In genomic region chr3:168096210-168096795, GRCh38 we compare ENCODE assay signal across 8 cellular contexts. TPM values are rescaled to one million over a fixed set of nuclear protein-coding genes. Genes with fewer than 3 reads are reported as not detected.
DNase-seq lines count a peak whose midpoint lies in the region; ATAC-seq, FAIRE-seq and TF ChIP-seq lines count a peak whose summit lies in the region.

No MANE protein-coding gene starts in this region.

- H3K4me3 Mint-ChIP-seq in T-cell = peak overlapping the region; percentile 76 to 84 (median 76)
- peak overlapping the region; percentile 75 to 85 for H3K4me3 Mint-ChIP-seq in effector memory CD8-positive, alpha-beta T cell

- peak overlapping the region; percentile 45 to 90 (median 82) for H3K9ac ChIP-seq in subcutaneous abdominal adipose tissue (ENCODE audit: low read length in 5 of 5)

- H3K36me3 Mint-ChIP-seq in T-cell = no peaks in the 10 kb centered on the region
- no peaks in the 10 kb centered on the region for H3K36me3 Mint-ChIP-seq in effector memory CD8-positive, alpha-beta T cell (ENCODE audit: insufficient read depth)

- no peak for TF ChIP-seq CTCF in lower lobe of right lung (IDR thresholded peaks at IDR 0.05)

- H3K27ac ChIP-seq in lower lobe of right lung (peak overlapping the region; percentile 94), subcutaneous abdominal adipose tissue (ENCODE audit: low read depth, low read length) (peak overlapping the region; percentile 91)

- DNase-seq in AG20443 (ENCODE audit: low spot score) (peak; percentile 81), GM18507 (ENCODE audit: extremely low spot score, insufficient read length, low read depth) (peak; percentile 9), NCI-H187 treated with DMSO at 0.1 percent for 48 hours (lab: John Stamatoyannopoulos, UW) (peak; percentile 61), T-cell (peak in 6 of 34 experiments; percentile 0 to 27 (median 2)), lower lobe of right lung (peak; percentile 75)
- DNase-seq in effector memory CD8-positive, alpha-beta T cell = peak in 2 of 3 experiments; percentile 4 to 8

- peaks cover 5 to 15% (median 13%) of the 10 kb centered on the region in 3 donors for H3K4me1 Mint-ChIP-seq in T-cell
- peaks cover 0 to 7% of the 10 kb centered on the region in 2 donors for H3K4me1 Mint-ChIP-seq in effector memory CD8-positive, alpha-beta T cell (ENCODE audit: low read depth in 2 of 2)

- intact Hi-C loops in lower lobe of right lung (cut with DNase I) = no loop called here

- peaks cover 31 to 40% of the 10 kb centered on the region in 2 donors for H3K27me3 Mint-ChIP-seq in T-cell
- H3K27me3 Mint-ChIP-seq in effector memory CD8-positive, alpha-beta T cell = peaks cover 0 to 9% of the 10 kb centered on the region in 2 donors

- POLR2A ChIA-PET in T-cell (lab: Charles Lee) = no interaction called here

- H3K9me3 Mint-ChIP-seq in T-cell = no peaks in the 10 kb centered on the region
- H3K9me3 Mint-ChIP-seq in effector memory CD8-positive, alpha-beta T cell = no peaks in the 10 kb centered on the region

- no peaks in the 10 kb centered on the region for H3K27me3 ChIP-seq in lower lobe of right lung (ENCODE audit: low read depth)
- no peaks in the 10 kb centered on the region for H3K27me3 ChIP-seq in subcutaneous abdominal adipose tissue (ENCODE audit: control insufficient read depth in 5 of 5, insufficient read depth in 4 of 5, low read length in 5 of 5)

- peaks cover 35% of the 10 kb centered on the region for H3K4me1 ChIP-seq in lower lobe of right lung
- peaks cover 2 to 37% (median 29%) of the 10 kb centered on the region in 5 donors for H3K4me1 ChIP-seq in subcutaneous abdominal adipose tissue (ENCODE audit: control insufficient read depth in 5 of 5, insufficient read depth in 5 of 5, low read length in 5 of 5)

- CTCF ChIA-PET in T-cell (lab: Charles Lee) = no interaction called here

- H3K36me3 ChIP-seq in lower lobe of right lung (no peaks in the 10 kb centered on the region), subcutaneous abdominal adipose tissue (ENCODE audit: control insufficient read depth in 5 of 5, insufficient read depth in 5 of 5, low read length in 5 of 5) (no peaks in the 10 kb centered on the region)

- FAIRE-seq in GM18507 (lab: Jason Lieb, UNC) = no peak

- ATAC-seq in HG02981 (IDR thresholded peaks at IDR 0.05; ENCODE audit: unreplicated experiment) (peak; percentile 13), T-cell (replicated peaks in 1 of 4) (peak in 1 of 4 experiments; percentile 4), lower lobe of right lung (peak; percentile 50 to 59)
- no peak for ATAC-seq in effector memory CD8-positive, alpha-beta T cell (replicated peaks)

- H3K27ac Mint-ChIP-seq in T-cell = no peak overlapping the region
- peak overlapping the region in 1 of 2 donors; percentile 75 for H3K27ac Mint-ChIP-seq in effector memory CD8-positive, alpha-beta T cell

- no peaks in the 10 kb centered on the region for H3K9me3 ChIP-seq in lower lobe of right lung
- H3K9me3 ChIP-seq in subcutaneous abdominal adipose tissue (ENCODE audit: control insufficient read depth in 5 of 5, low read length in 5 of 5) = no peaks in the 10 kb centered on the region

- peak overlapping the region; percentile 69 for H3K4me3 ChIP-seq in lower lobe of right lung
- peak overlapping the region; percentile 80 to 90 (median 90) for H3K4me3 ChIP-seq in subcutaneous abdominal adipose tissue (ENCODE audit: low read depth in 1 of 5, low read length in 5 of 5)

RNA-seq across cellular contexts. Expression of gene GOLIM4, which starts 0.6 kb away (rescaled TPM):
- 1 to 10 TPM in 2 of 5 donors, under 1 TPM in 3; 0.49 to 1.5 (median 0.96) TPM for total RNA-seq in T-cell
- 54.0 TPM for total RNA-seq in lower lobe of right lung

Comparison
In these comparisons a context has a peak if more than half of its experiments do, and no peak if none do; other contexts are left out.
1. RNA of gene GOLIM4, which starts 0.6 kb away (total RNA-seq): 54.0 TPM in lower lobe of right lung (single experiment); 0.49 to 1.5 TPM in T-cell; every median in the first group is over 10 times any median in the second.